Comparison of ENCODE assay signal across 12 cellular contexts in genomic region chr4:130359537-130359936, GRCh38.
A peak's percentile ranks its signal among the peaks of the same experiment; 100 is the strongest.
DNase-seq lines count a peak whose midpoint lies in the region; TF ChIP-seq lines count a peak whose summit lies in the region.
"Had no signal": no experiment of that assay in that cellular context is flagged by ENCODE, and none has a peak within 500 bp of the region (broad histone marks: within the 10 kb centered on the region; RNA-seq: fewer than 3 reads in every experiment).

No MANE protein-coding gene starts in this region.

- intact Hi-C loops in mammary epithelial cell (cut with micrococcal nuclease), result loop anchor here (1.0 to 5.0 kb wide), 2 partner anchors 343 to 449 kb away; no protein-coding TSS in a partner anchor

- dilution Hi-C loops in mammary epithelial cell (cut with HindIII; ENCODE audit: low sequenced_read_pairs), result no loop called here

- CTCF ChIA-PET in mammary epithelial cell (lab: Charles Lee; ENCODE audit: low non-redundant PET), result no interaction called here

- TF ChIP-seq CTCF in LNCAP (IDR thresholded peaks at IDR 0.05) (peak; percentile 44; the same call in 1 of the 2 replicates), mammary epithelial cell (conservative IDR thresholded peaks at IDR 0.05 in 1 of 2, IDR thresholded peaks at IDR 0.05 in 1 of 2; ENCODE audit: extremely low read depth in 1 of 2, insufficient read depth in 1 of 2, low read depth in 1 of 2, low read length in 2 of 2) (peak; percentile 36 to 52)

- H3K4me2 ChIP-seq in mammary epithelial cell (ENCODE audit: insufficient read depth, low read depth, low read length), result no peak overlapping the region

- no peak overlapping the region for H2AFZ ChIP-seq in mammary epithelial cell (ENCODE audit: low read depth, low read length)

- no peak overlapping the region for H3K4me3 ChIP-seq in mammary epithelial cell (replicated peaks in 1 of 3; ENCODE audit: insufficient read depth in 1 of 3, low read depth in 2 of 3, low read length in 3 of 3)
- H3K4me3 ChIP-seq: tibial artery had no signal

- no peak overlapping the region for H3K9ac ChIP-seq in mammary epithelial cell (ENCODE audit: insufficient read depth, low read length)

- BruUV-seq in mammary epithelial cell (replicated peaks; lab: Mats Ljungman, UMichigan), result no TSS peak

- WGBS in mammary epithelial cell (ENCODE audit: low coverage, missing lambda C conversion rate), result 44% methylated on average over 2 of the region's 2 CpGs

- in situ Hi-C loops in mammary epithelial cell (cut with MboI; ENCODE audit: low sequenced_read_pairs in 2 of 2), result loop anchor here in 1 of 2 donors (25.0 kb wide), 1 partner anchor 453 kb away; no protein-coding TSS in a partner anchor

- DNase-seq in COLO829 (ENCODE audit: low spot score) (peak; percentile 14), mammary epithelial cell (no peak), medulla oblongata (ENCODE audit: extremely low spot score) (peak; percentile 18), NOMO-1 treated with dmso at 0.1 percent for 144 hours (lab: John Stamatoyannopoulos, UW; ENCODE audit: unreplicated experiment) (no peak), activated gamma-delta T cell treated with Interleukin-2 at 50 U/mL for 16 hours (no peak), NCI-H2029 treated with DMSO at 0.1 percent for 48 hours (lab: John Stamatoyannopoulos, UW) (no peak)
- DNase-seq in central memory CD4-positive, alpha-beta T cell, result no peak
- DNase-seq: activated naive CD8-positive, alpha-beta T cell treated with anti-CD3 and anti-CD28 coated beads, Interleukin-2, amount 10 ng/mL, durations not matched to agents 7 days and 5 days; GOT3; KG1; tibial artery had no signal

- no peaks in the 10 kb centered on the region for H3K79me2 ChIP-seq in mammary epithelial cell (ENCODE audit: insufficient read depth, low read length)

- H3K9me3 ChIP-seq in mammary epithelial cell (replicated peaks; ENCODE audit: insufficient read depth, low read length), result no peaks in the 10 kb centered on the region
- H3K9me3 ChIP-seq: tibial artery had no signal

- no peaks in the 10 kb centered on the region for H3K4me1 ChIP-seq in mammary epithelial cell (ENCODE audit: insufficient read depth, low read length)
- H3K4me1 ChIP-seq: tibial artery had no signal

- H3K36me3 ChIP-seq in mammary epithelial cell (ENCODE audit: insufficient read depth, low read length), result no peaks in the 10 kb centered on the region
- H3K36me3 ChIP-seq: tibial artery had no signal

- no peaks in the 10 kb centered on the region for H4K20me1 ChIP-seq in mammary epithelial cell (ENCODE audit: insufficient read depth, low read length)

- no peak overlapping the region for H3K27ac ChIP-seq in mammary epithelial cell (ENCODE audit: insufficient read depth, low read depth, low read length)
- H3K27ac ChIP-seq: tibial artery had no signal

- peaks cover 2% of the 10 kb centered on the region for H3K27me3 ChIP-seq in mammary epithelial cell (ENCODE audit: insufficient read depth, low read length)
- H3K27me3 ChIP-seq: tibial artery had no signal

Comparison
In these comparisons a context has a peak if more than half of its experiments do, and no peak if none do; other contexts are left out.
1. DNase-seq: peak in COLO829 (single experiment) and medulla oblongata (single experiment); none in mammary epithelial cell (single experiment), NOMO-1 treated with dmso at 0.1 percent for 144 hours (single experiment), activated gamma-delta T cell treated with Interleukin-2 at 50 U/mL for 16 hours (single experiment), NCI-H2029 treated with DMSO at 0.1 percent for 48 hours (single experiment) and central memory CD4-positive, alpha-beta T cell (single experiment).